ENCODE assay signal across 17 cellular contexts in genomic region chr6:25061289-25061945, GRCh38.
DNase-seq lines count a peak whose midpoint lies in the region; ATAC-seq, FAIRE-seq and TF ChIP-seq lines count a peak whose summit lies in the region.
"Had no signal": no experiment of that assay in that cellular context is flagged by ENCODE, and none has a peak within 500 bp of the region (broad histone marks: within the 10 kb centered on the region; RNA-seq: fewer than 3 reads in every experiment).

No MANE protein-coding gene starts in this region.

- no peaks in the 10 kb centered on the region for H3K79me2 ChIP-seq in OCI-LY7 (ENCODE audit: insufficient read depth, low read depth, low read length)

- no peaks in the 10 kb centered on the region for H3K36me3 ChIP-seq in A673 (ENCODE audit: insufficient read depth, low read length, poor library complexity, severe bottlenecking)
- H3K36me3 ChIP-seq in HUES48 (ENCODE audit: control insufficient read depth, insufficient read depth, low read length), result no peaks in the 10 kb centered on the region
- H3K36me3 ChIP-seq in OCI-LY7 (ENCODE audit: insufficient read depth, low read length), result no peaks in the 10 kb centered on the region
- H3K36me3 ChIP-seq: thyroid gland had no signal

- TF ChIP-seq CTCF in A673 (conservative IDR thresholded peaks at IDR 0.05; ENCODE audit: low read depth, low read length) (no peak), nephron (IDR thresholded peaks at IDR 0.05; ENCODE audit: unreplicated experiment in 3 of 3) (no peak), OCI-LY7 (conservative IDR thresholded peaks at IDR 0.05; ENCODE audit: low read length) (no peak)

- BruUV-seq in A673 (replicated peaks; lab: Mats Ljungman, UMichigan) (no TSS peak), OCI-LY7 (replicated peaks; lab: Mats Ljungman, UMichigan) (no TSS peak)

- DNase-seq in A673 (ENCODE audit: low spot score), result peak; percentile 46
- no peak for DNase-seq in pons (ENCODE audit: low spot score)
- no peak for DNase-seq in OCI-LY7 (ENCODE audit: low spot score)
- DNase-seq in hypothalamus (lab: John Stamatoyannopoulos, UW), result no peak
- DNase-seq: DMS 273 treated with DMSO at 0.1 percent for 48 hours, natural killer cell, NCI-H1694 treated with DMSO at 0.1 percent for 48 hours, NCI-H82, SHP77 treated with DMSO at 0.1 percent for 48 hours had no signal

- H3K27ac Mint-ChIP-seq in nephron, result peak overlapping the region; percentile 82 to 91 (median 90)
- H3K27ac Mint-ChIP-seq: activated naive CD8-positive, alpha-beta T cell; natural killer cell had no signal

- H3K4me3 ChIP-seq in A673 (ENCODE audit: low read depth, low read length, poor library complexity, severe bottlenecking), result no peak overlapping the region
- H3K4me3 ChIP-seq in HUES48 (ENCODE audit: low read depth, low read length), result no peak overlapping the region
- H3K4me3 ChIP-seq in OCI-LY7 (ENCODE audit: low read depth, low read length, poor library complexity, severe bottlenecking), result no peak overlapping the region
- H3K4me3 ChIP-seq: coronary artery, thyroid gland had no signal

- H3K9me3 Mint-ChIP-seq in nephron, result no peaks in the 10 kb centered on the region
- H3K9me3 Mint-ChIP-seq: natural killer cell had no signal

- CTCF ChIA-PET in A673 (lab: Charles Lee) (interaction anchor here (0.6 kb wide), 1 partner anchor 428 kb away, joined by 3 read pairs; no protein-coding TSS in a partner anchor), OCI-LY7 (lab: Charles Lee; ENCODE audit: unreplicated experiment) (no interaction called here)

- H2AFZ ChIP-seq in OCI-LY7 (ENCODE audit: low read length), result no peak overlapping the region

- POLR2A ChIA-PET in A673 (lab: Charles Lee; ENCODE audit: low non-redundant PET) (no interaction called here), OCI-LY7 (lab: Charles Lee) (no interaction called here)

- intact Hi-C loops in A673 (cut with micrococcal nuclease; ENCODE audit: unreplicated experiment), result no loop called here
- intact Hi-C loops in OCI-LY7 (cut with micrococcal nuclease; ENCODE audit: unreplicated experiment), result no loop called here

- ATAC-seq in GM21825 (IDR thresholded peaks at IDR 0.05; ENCODE audit: unreplicated experiment), result no peak
- ATAC-seq: natural killer cell had no signal

- H3K9me3 ChIP-seq in A673 (ENCODE audit: low read depth, low read length, poor library complexity, severe bottlenecking) (no peaks in the 10 kb centered on the region), HUES48 (ENCODE audit: control insufficient read depth, insufficient read depth, low read length) (0 out of 2 replicates have a peak, but pooled peaks cover 3% of the 10 kb centered on the region), OCI-LY7 (ENCODE audit: low read length) (no peaks in the 10 kb centered on the region)
- H3K9me3 ChIP-seq: thyroid gland had no signal

- H3K4me2 ChIP-seq in OCI-LY7 (ENCODE audit: low read length), result no peak overlapping the region

- FAIRE-seq in endometrium (lab: Jason Lieb, UNC), result peak; percentile 39
- FAIRE-seq: A204.1 had no signal

- H3K36me3 Mint-ChIP-seq in nephron (ENCODE audit: low read depth), result no peaks in the 10 kb centered on the region
- H3K36me3 Mint-ChIP-seq: natural killer cell had no signal

- no peaks in the 10 kb centered on the region for H3K9me2 ChIP-seq in OCI-LY7 (ENCODE audit: insufficient read depth, low read length)

- no peak overlapping the region for H3K4me3 Mint-ChIP-seq in nephron
- H3K4me3 Mint-ChIP-seq: activated naive CD8-positive, alpha-beta T cell; natural killer cell had no signal

- H3K27me3 Mint-ChIP-seq in nephron (ENCODE audit: low read depth), result no peaks in the 10 kb centered on the region
- H3K27me3 Mint-ChIP-seq: activated naive CD8-positive, alpha-beta T cell had no signal

- no peak overlapping the region for H3K27ac ChIP-seq in A673 (ENCODE audit: low read depth, low read length, poor library complexity, severe bottlenecking)
- H3K27ac ChIP-seq in HUES48 (ENCODE audit: low read depth, low read length), result peak overlapping the region; percentile 95
- no peak overlapping the region for H3K27ac ChIP-seq in OCI-LY7 (ENCODE audit: low read depth, low read length, poor library complexity, severe bottlenecking)
- H3K27ac ChIP-seq: thyroid gland had no signal

- H3K27me3 ChIP-seq in A673 (replicated peaks; ENCODE audit: insufficient read depth, low read depth, low read length, poor library complexity), result no peaks in the 10 kb centered on the region
- no peaks in the 10 kb centered on the region for H3K27me3 ChIP-seq in HUES48 (ENCODE audit: control insufficient read depth, insufficient read depth, low read length)
- H3K27me3 ChIP-seq: thyroid gland had no signal

- peaks cover 6% of the 10 kb centered on the region for H3K4me1 ChIP-seq in A673 (ENCODE audit: insufficient read depth, low read length, poor library complexity, severe bottlenecking)
- peaks cover 16% of the 10 kb centered on the region for H3K4me1 ChIP-seq in HUES48 (ENCODE audit: control insufficient read depth, insufficient read depth, low read length)
- no peaks in the 10 kb centered on the region for H3K4me1 ChIP-seq in OCI-LY7 (ENCODE audit: insufficient read depth, low read length, poor library complexity, severe bottlenecking)
- H3K4me1 ChIP-seq: thyroid gland had no signal

- H4K20me1 ChIP-seq in OCI-LY7 (ENCODE audit: insufficient read depth, low read length), result no peaks in the 10 kb centered on the region

- no peak overlapping the region; the same call in 1 of the 2 replicates for H3K9ac ChIP-seq in HUES48 (ENCODE audit: low read depth, low read length)

- peaks cover 24% of the 10 kb centered on the region for H3K4me1 Mint-ChIP-seq in nephron
